ENCODE assay signal across 8 cellular contexts in the genomic region with DNA sequence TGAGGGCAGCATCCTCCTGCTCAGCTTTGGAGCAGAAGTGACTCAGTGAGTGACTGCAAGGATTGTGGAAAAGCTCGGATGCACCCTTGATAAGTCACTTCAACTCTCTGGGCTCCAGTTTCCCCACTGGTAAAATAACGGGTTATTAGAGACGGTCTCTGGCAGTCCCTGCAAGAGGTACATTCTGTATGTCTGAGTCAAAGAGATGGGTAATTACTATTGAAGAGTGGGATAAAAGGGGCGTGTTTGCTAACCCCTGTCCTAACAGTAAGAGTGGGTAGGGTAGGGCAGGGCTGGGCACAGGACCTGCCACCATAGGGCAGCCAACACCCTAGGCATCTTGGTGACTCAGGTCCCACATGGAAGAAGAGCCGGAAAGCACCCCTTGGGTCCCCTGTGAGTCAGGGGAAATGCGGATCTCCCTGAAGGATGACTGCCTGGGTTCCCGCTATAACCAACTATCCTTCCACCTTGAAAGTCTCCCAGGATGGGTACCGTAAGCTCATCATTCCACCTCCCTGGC. TPM values are rescaled to one million over a fixed set of nuclear protein-coding genes. Genes with fewer than 3 reads are reported as not detected.
DNase-seq lines count a peak whose midpoint lies in the region; ATAC-seq and TF ChIP-seq lines count a peak whose summit lies in the region.

No MANE protein-coding gene starts in this region.

- H3K4me3 ChIP-seq in fibroblast of pulmonary artery (replicated peaks; ENCODE audit: low read depth, low read length) (peak overlapping the region; percentile 8), skeletal muscle cell (ENCODE audit: low read depth, low read length) (peak overlapping the region; percentile 41)

- H3K4me3 Mint-ChIP-seq in T-cell: peak overlapping the region in 1 of 3 donors; percentile 82

- DNase-seq in GM03348 (ENCODE audit: low spot score) (peak; percentile 53), T-cell (no peak), fibroblast of pulmonary artery (ENCODE audit: low read depth) (peak; percentile 66), skeletal muscle cell (ENCODE audit: low read depth) (no peak), NOMO-1 (lab: John Stamatoyannopoulos, UW; ENCODE audit: unreplicated experiment in 2 of 2) (no peak), retina (no peak)
- no peak for DNase-seq in activated CD4-positive, alpha-beta T cell treated with anti-CD3 and anti-CD28 coated beads for 48 hours

- CTCF ChIA-PET in T-cell (lab: Charles Lee): interaction anchor here (1.2 to 2.9 kb wide), 4 partner anchors 10 to 110 kb away, joined by 3 to 40 read pairs (median 6); a partner anchor contains a TSS

- H3K36me3 Mint-ChIP-seq in T-cell: peaks cover 4% of the 10 kb centered on the region

- TF ChIP-seq CTCF in fibroblast of pulmonary artery (IDR thresholded peaks at IDR 0.05; ENCODE audit: low read length, missing control alignments): no peak

- no peak for ATAC-seq in T-cell (replicated peaks in 1 of 4)
- ATAC-seq in GM21529 (IDR thresholded peaks at IDR 0.05; ENCODE audit: unreplicated experiment): no peak

- no peaks in the 10 kb centered on the region for H3K27me3 Mint-ChIP-seq in T-cell

- H3K4me1 Mint-ChIP-seq in T-cell: peaks cover 87 to 95% (median 89%) of the 10 kb centered on the region in 3 donors

- POLR2A ChIA-PET in T-cell (lab: Charles Lee): interaction anchor here (1.5 to 3.5 kb wide), 3 partner anchors 10 to 38 kb away, joined by 11 to 41 read pairs (median 17); a partner anchor contains a TSS

- peak overlapping the region; percentile 97 to 99 for H3K27ac Mint-ChIP-seq in T-cell

- no peaks in the 10 kb centered on the region for H3K9me3 Mint-ChIP-seq in T-cell

RNA-seq across cellular contexts. Expression of a gene that starts 7.3 kb away (rescaled TPM):
- 100 to 1,000 TPM; 267 to 636 (median 395) TPM for total RNA-seq in T-cell

RNA-seq across cellular contexts. Expression of a gene that starts 19.8 kb away (rescaled TPM):
- 1,000 to 10,000 TPM; 1,908 to 2,187 (median 2,119) TPM for total RNA-seq in T-cell

RNA-seq across cellular contexts. Expression of a gene that starts 37.4 kb away (rescaled TPM):
- 10 to 100 TPM; 35.2 to 56.0 (median 42.9) TPM for total RNA-seq in T-cell

RNA-seq across cellular contexts. Expression of a gene that starts 47.8 kb away (rescaled TPM):
- 100 to 1,000 TPM; 151 to 185 (median 184) TPM for total RNA-seq in T-cell

RNA-seq across cellular contexts. Expression of a gene that starts 58.7 kb away (rescaled TPM):
- total RNA-seq in T-cell: 100 to 1,000 TPM; 160 to 372 (median 328) TPM

Comparison
In these comparisons a context has a peak if more than half of its experiments do, and no peak if none do; other contexts are left out.
1. DNase-seq: peak in GM03348 (single experiment) and fibroblast of pulmonary artery (single experiment); none in T-cell (0 of 34), skeletal muscle cell (single experiment), NOMO-1 (0 of 2), retina (single experiment) and activated CD4-positive, alpha-beta T cell treated with anti-CD3 and anti-CD28 coated beads for 48 hours (single experiment).